ENCODE assay signal across 13 cellular contexts in genomic region chr1:6353948-6354658, GRCh38. TPM values are rescaled to one million over a fixed set of nuclear protein-coding genes. Genes with fewer than 3 reads are reported as not detected.
A peak's percentile ranks its signal among the peaks of the same experiment; 100 is the strongest.
DNase-seq lines count a peak whose midpoint lies in the region; ATAC-seq and TF ChIP-seq lines count a peak whose summit lies in the region.
"Had no signal": no experiment of that assay in that cellular context is flagged by ENCODE, and none has a peak within 500 bp of the region (broad histone marks: within the 10 kb centered on the region; RNA-seq: fewer than 3 reads in every experiment).

No MANE protein-coding gene starts in this region.

- intact Hi-C loops in PC-3 (cut with micrococcal nuclease) (no loop called here), right lobe of liver (cut with DNase I) (no loop called here)

- H3K4me1 Mint-ChIP-seq in type B pancreatic cell (ENCODE audit: unreplicated experiment) = peaks cover 18% of the 10 kb centered on the region

- no peaks in the 10 kb centered on the region for H4K20me1 ChIP-seq in PC-3 (ENCODE audit: low read length)

- no peaks in the 10 kb centered on the region for H3K9me3 Mint-ChIP-seq in type B pancreatic cell
- H3K9me3 Mint-ChIP-seq: stimulated activated memory B cell treated with anti-CD40 and anti-IgM and Interleukin-4, amounts not matched to agents 10 μg/mL and 1 μg/mL and 100 μg/mL, for 72 hours; T-helper 1 cell treated with Interleukin-12 subunit alpha and Interleukin-12 subunit beta and Interleukin-4 antibody, amounts not matched to agents 30 μg/mL and 1 μg/mL, for 36 hours had no signal

- H3K9me3 ChIP-seq in PC-3 (ENCODE audit: low read length) (no peaks in the 10 kb centered on the region), right lobe of liver (no peaks in the 10 kb centered on the region)

- 22% methylated on average over 8 of the region's 14 CpGs for WGBS in right lobe of liver (ENCODE audit: insufficient coverage, low coverage, low lambda C conversion rate, missing lambda C conversion rate)

- H3K4me1 ChIP-seq in PC-3 (ENCODE audit: insufficient read depth, low read length) = peaks cover 28% of the 10 kb centered on the region
- peaks cover 0 to 80% (median 35%) of the 10 kb centered on the region in 4 donors for H3K4me1 ChIP-seq in right lobe of liver

- no peak overlapping the region for H3K4me3 ChIP-seq in PC-3 (ENCODE audit: low read length)
- H3K4me3 ChIP-seq in right lobe of liver = peak overlapping the region in 1 of 3 donors; percentile 9

- H3F3A ChIP-seq in PC-3 (ENCODE audit: low read length, unreplicated experiment) = peaks cover under 1% of the 10 kb centered on the region

- H2AFZ ChIP-seq in PC-3 (ENCODE audit: low read length) = no peak overlapping the region

- TF ChIP-seq POLR2A in right lobe of liver (IDR thresholded peaks at IDR 0.05) = no peak

- no peaks in the 10 kb centered on the region for H3K36me3 Mint-ChIP-seq in type B pancreatic cell
- H3K36me3 Mint-ChIP-seq: activated CD8-positive, alpha-beta memory T cell treated with anti-CD3 and anti-CD28 coated beads, Interleukin-2, amount 10 ng/mL, durations not matched to agents 7 days and 5 days; stimulated activated memory B cell treated with anti-CD40 and anti-IgM and Interleukin-4, amounts not matched to agents 10 μg/mL and 1 μg/mL and 100 μg/mL, for 72 hours had no signal

- no peak overlapping the region for H3K9ac ChIP-seq in PC-3 (ENCODE audit: low read length)

- CTCF ChIA-PET in PC-3 (lab: Charles Lee) = interaction anchor here (0.9 to 1.0 kb wide), 2 partner anchors 69 to 109 kb away, joined by 3 to 4 read pairs; no protein-coding TSS in a partner anchor

- POLR2A ChIA-PET in PC-3 (lab: Charles Lee; ENCODE audit: unreplicated experiment) = interaction anchor here (0.6 kb wide), 2 partner anchors 163 to 1985 kb away, joined by 5 to 7 read pairs; no protein-coding TSS in a partner anchor

- H3K36me3 ChIP-seq in PC-3 (ENCODE audit: low read depth, low read length) (no peaks in the 10 kb centered on the region), right lobe of liver (no peaks in the 10 kb centered on the region)

- no TSS peak for BruUV-seq in PC-3 (replicated peaks; lab: Mats Ljungman, UMichigan)

- peak overlapping the region; percentile 61 for H3K27ac Mint-ChIP-seq in type B pancreatic cell
- H3K27ac Mint-ChIP-seq: activated CD8-positive, alpha-beta memory T cell treated with anti-CD3 and anti-CD28 coated beads, Interleukin-2, amount 10 ng/mL, durations not matched to agents 7 days and 5 days; stimulated activated memory B cell treated with anti-CD40 and anti-IgM and Interleukin-4, amounts not matched to agents 10 μg/mL and 1 μg/mL and 100 μg/mL, for 72 hours; T-helper 1 cell treated with Interleukin-12 subunit alpha and Interleukin-12 subunit beta and Interleukin-4 antibody, amounts not matched to agents 30 μg/mL and 1 μg/mL, for 36 hours had no signal

- H3K9me2 ChIP-seq in PC-3 (replicated peaks; ENCODE audit: low read length) = no peaks in the 10 kb centered on the region

- TF ChIP-seq CTCF in PC-3 (conservative IDR thresholded peaks at IDR 0.05; ENCODE audit: low read depth, low read length) (no peak), right lobe of liver (IDR thresholded peaks at IDR 0.05) (no peak), type B pancreatic cell (conservative IDR thresholded peaks at IDR 0.05) (no peak)

- H3K27me3 Mint-ChIP-seq in type B pancreatic cell = no peaks in the 10 kb centered on the region
- H3K27me3 Mint-ChIP-seq: activated CD8-positive, alpha-beta memory T cell treated with anti-CD3 and anti-CD28 coated beads, Interleukin-2, amount 10 ng/mL, durations not matched to agents 7 days and 5 days; stimulated activated memory B cell treated with anti-CD40 and anti-IgM and Interleukin-4, amounts not matched to agents 10 μg/mL and 1 μg/mL and 100 μg/mL, for 72 hours had no signal

- H3K27ac ChIP-seq in PC-3 (ENCODE audit: low read length) (peak overlapping the region; percentile 0; the same call in 1 of the 2 replicates), epithelial cell of prostate (peak overlapping the region; percentile 92), right lobe of liver (peak overlapping the region in 2 of 3 donors; percentile 53 to 66)

- peaks cover 82% of the 10 kb centered on the region for H3K79me2 ChIP-seq in PC-3 (ENCODE audit: low read length)

- H3K4me3 Mint-ChIP-seq in type B pancreatic cell = no peak overlapping the region
- H3K4me3 Mint-ChIP-seq: activated CD8-positive, alpha-beta memory T cell treated with anti-CD3 and anti-CD28 coated beads, Interleukin-2, amount 10 ng/mL, durations not matched to agents 7 days and 5 days; stimulated activated memory B cell treated with anti-CD40 and anti-IgM and Interleukin-4, amounts not matched to agents 10 μg/mL and 1 μg/mL and 100 μg/mL, for 72 hours; T-helper 1 cell treated with Interleukin-12 subunit alpha and Interleukin-12 subunit beta and Interleukin-4 antibody, amounts not matched to agents 30 μg/mL and 1 μg/mL, for 36 hours had no signal

- DNase-seq in PC-3 (peak; percentile 48), epithelial cell of prostate (ENCODE audit: low read depth, low spot score) (no peak), right lobe of liver (peak; percentile 54 to 81 (median 74)), type B pancreatic cell (ENCODE audit: extremely low spot score, unreplicated experiment) (no peak), nucleus accumbens (lab: John Stamatoyannopoulos, UW) (no peak)
- no peak for DNase-seq in activated CD8-positive, alpha-beta memory T cell treated with anti-CD3 and anti-CD28 coated beads, Interleukin-2, amount 50 U/mL, for 4 hours
- DNase-seq: activated CD8-positive, alpha-beta memory T cell treated with anti-CD3 and anti-CD28 coated beads, Interleukin-2, amount 10 ng/mL, durations not matched to agents 7 days and 5 days; DMS153; midbrain; NCI-H82 had no signal

- peak overlapping the region; percentile 40 for H3K4me2 ChIP-seq in PC-3 (ENCODE audit: low read length)

- ATAC-seq in PC-3 (peak; percentile 67), right lobe of liver (peak; percentile 48 to 61 (median 50)), HG02981 (IDR thresholded peaks at IDR 0.05; ENCODE audit: unreplicated experiment) (no peak)
- ATAC-seq: activated CD8-positive, alpha-beta memory T cell treated with anti-CD3 and anti-CD28 coated beads, Interleukin-2, amount 10 ng/mL, durations not matched to agents 7 days and 5 days; stimulated activated memory B cell treated with anti-CD40 and anti-IgM and Interleukin-4, amounts not matched to agents 10 μg/mL and 1 μg/mL and 100 μg/mL, for 72 hours had no signal

- H3K27me3 ChIP-seq in PC-3 (ENCODE audit: low read length) = no peaks in the 10 kb centered on the region
- no peaks in the 10 kb centered on the region for H3K27me3 ChIP-seq in right lobe of liver

RNA-seq across cellular contexts. Expression of gene ACOT7, which starts 39.5 kb away (rescaled TPM):
- 164 and 165 TPM in 2 replicates for total RNA-seq in PC-3 (2014; rRNA removed)
- 10 to 100 TPM; 10.8 to 19.7 (median 14.1) TPM for total RNA-seq in right lobe of liver
- 31.8 and 40.0 TPM in 2 replicates for total RNA-seq in type B pancreatic cell (ENCODE audit: low replicate concordance)

Comparison
In these comparisons a context has a peak if more than half of its experiments do, and no peak if none do; other contexts are left out.
1. DNase-seq: peak in PC-3 (single experiment) and right lobe of liver (3 of 3); none in epithelial cell of prostate (single experiment), type B pancreatic cell (single experiment), nucleus accumbens (0 of 56) and activated CD8-positive, alpha-beta memory T cell treated with anti-CD3 and anti-CD28 coated beads, Interleukin-2, amount 50 U/mL, for 4 hours (single experiment).
2. H3K27ac ChIP-seq: peak in every context shown above with its lines; median percentile 92 in epithelial cell of prostate; 60 in right lobe of liver; 0 in PC-3.